18 cellular contexts compared by ENCODE assay signal in genomic region chr7:37006764-37007163, GRCh38.
"Had no signal": no experiment of that assay in that cellular context is flagged by ENCODE, and none has a peak within 500 bp of the region (broad histone marks: within the 10 kb centered on the region; RNA-seq: fewer than 3 reads in every experiment).

No MANE protein-coding gene starts in this region.

- ATAC-seq: mucosa of descending colon; natural killer cell treated with Interleukin-12 subunit alpha and Interleukin-12 subunit beta and Interleukin-15 and Interleukin-18, amount 100 ng/mL, for 72 hours; psoas muscle; right cardiac atrium; stimulated activated effector memory CD8-positive, alpha-beta T cell treated with anti-CD3 and anti-CD28 coated beads, Interleukin-12 subunit alpha, Interleukin-12 subunit beta, amount 100 ng/mL, for 72 hours; stimulated activated naive CD8-positive, alpha-beta T cell treated with anti-CD3 and anti-CD28 coated beads, Interleukin-15, Interleukin-2, amounts not matched to agents 100 U/mL and 50 U/mL, for 24 hours had no signal

- H3K27me3 Mint-ChIP-seq: dendritic cell treated with granulocyte-macrophage colony-stimulating factor and Interleukin-4, amounts not matched to agents 40 ng/mL and 50 ng/mL, for 4 days; naive B cell; natural killer cell treated with Interleukin-12 subunit alpha and Interleukin-12 subunit beta and Interleukin-15 and Interleukin-18, amount 100 ng/mL, for 72 hours had no signal

- H3K9me3 ChIP-seq: colonic mucosa, mucosa of descending colon, psoas muscle, thoracic aorta, upper lobe of left lung had no signal

- H3K27me3 ChIP-seq: colonic mucosa, neural progenitor cell, sigmoid colon, tibial nerve, upper lobe of left lung had no signal

- H3K27ac ChIP-seq: colonic mucosa, neural progenitor cell, psoas muscle, sigmoid colon, thoracic aorta, tibial nerve, upper lobe of left lung had no signal

- H3K36me3 ChIP-seq: colonic mucosa, neural progenitor cell, sigmoid colon, thoracic aorta had no signal

- H3K36me3 Mint-ChIP-seq: mesothelial cell of epicardium, neural progenitor cell had no signal

- H3K4me1 ChIP-seq: colonic mucosa, psoas muscle, upper lobe of left lung had no signal

- H3K27ac Mint-ChIP-seq: dendritic cell treated with granulocyte-macrophage colony-stimulating factor and Interleukin-4, amounts not matched to agents 40 ng/mL and 50 ng/mL, for 4 days; mesothelial cell of epicardium; natural killer cell treated with Interleukin-12 subunit alpha and Interleukin-12 subunit beta and Interleukin-15 and Interleukin-18, amount 100 ng/mL, for 72 hours; neural progenitor cell; stimulated activated effector memory CD8-positive, alpha-beta T cell treated with anti-CD3 and anti-CD28 coated beads, Interleukin-12 subunit alpha, Interleukin-12 subunit beta, amount 100 ng/mL, for 72 hours had no signal

- H3K4me3 ChIP-seq: colonic mucosa, mucosa of descending colon, neural progenitor cell, psoas muscle, sigmoid colon, thoracic aorta, tibial nerve, upper lobe of left lung had no signal

- DNase-seq: colonic mucosa; mesenchymal stem cell; mucosa of descending colon; naive B cell; psoas muscle; right cardiac atrium; sigmoid colon; stimulated activated CD4-positive, alpha-beta T cell treated with anti-CD3 and anti-CD28 coated beads, Interleukin-2, amount 100 ng/mL, for 24 hours; stimulated activated CD4-positive, alpha-beta T cell treated with anti-CD3 and anti-CD28 coated beads, Interleukin-4, amount 100 ng/mL, for 24 hours; stimulated activated naive CD8-positive, alpha-beta T cell treated with anti-CD3 and anti-CD28 coated beads, Interleukin-15, Interleukin-2, amounts not matched to agents 100 U/mL and 50 U/mL, for 24 hours; upper lobe of left lung had no signal

- H3K9me3 Mint-ChIP-seq: dendritic cell treated with granulocyte-macrophage colony-stimulating factor and Interleukin-4, amounts not matched to agents 40 ng/mL and 50 ng/mL, for 4 days; natural killer cell treated with Interleukin-12 subunit alpha and Interleukin-12 subunit beta and Interleukin-15 and Interleukin-18, amount 100 ng/mL, for 72 hours; neural progenitor cell; stimulated activated effector memory CD8-positive, alpha-beta T cell treated with anti-CD3 and anti-CD28 coated beads, Interleukin-12 subunit alpha, Interleukin-12 subunit beta, amount 100 ng/mL, for 72 hours had no signal

- H3K4me3 Mint-ChIP-seq: dendritic cell treated with granulocyte-macrophage colony-stimulating factor and Interleukin-4, amounts not matched to agents 40 ng/mL and 50 ng/mL, for 4 days; mesothelial cell of epicardium; natural killer cell treated with Interleukin-12 subunit alpha and Interleukin-12 subunit beta and Interleukin-15 and Interleukin-18, amount 100 ng/mL, for 72 hours; neural progenitor cell; stimulated activated effector memory CD8-positive, alpha-beta T cell treated with anti-CD3 and anti-CD28 coated beads, Interleukin-12 subunit alpha, Interleukin-12 subunit beta, amount 100 ng/mL, for 72 hours had no signal
